ENCODE assay signal across 15 cellular contexts in genomic region chr5:75156585-75156984, GRCh38.
DNase-seq lines count a peak whose midpoint lies in the region; ATAC-seq and TF ChIP-seq lines count a peak whose summit lies in the region.
"Had no signal": no experiment of that assay in that cellular context is flagged by ENCODE, and none has a peak within 500 bp of the region (broad histone marks: within the 10 kb centered on the region; RNA-seq: fewer than 3 reads in every experiment).

No MANE protein-coding gene starts in this region.

- H3K9me3 ChIP-seq in RWPE2 (ENCODE audit: severe bottlenecking): peaks cover 8% of the 10 kb centered on the region
- H3K9me3 ChIP-seq in trophoblast cell (ENCODE audit: insufficient read depth, low read depth, low read length): peaks cover 2% of the 10 kb centered on the region

- H3K27ac ChIP-seq in RWPE2 (ENCODE audit: poor library complexity, severe bottlenecking): no peak overlapping the region
- H3K27ac ChIP-seq in trophoblast cell (ENCODE audit: low read depth, low read length): no peak overlapping the region
- H3K27ac ChIP-seq: cardiac muscle cell had no signal

- TF ChIP-seq CTCF in AG09309 (IDR thresholded peaks at IDR 0.05; ENCODE audit: control insufficient read depth, insufficient read depth, low read depth, low read length, missing control alignments) (peak; percentile 11), GM12872 (IDR thresholded peaks at IDR 0.05; ENCODE audit: insufficient read depth, low read depth, low read length) (0 out of 3 replicates have a peak, but pooled peaks have one; percentile 3), RWPE2 (IDR thresholded peaks at IDR 0.05; ENCODE audit: poor library complexity, severe bottlenecking) (peak; percentile 40), fibroblast of villous mesenchyme (IDR thresholded peaks at IDR 0.05; ENCODE audit: insufficient read depth, low read depth, low read length) (no peak)

- H3K79me1 ChIP-seq in trophoblast cell (ENCODE audit: low read length): no peaks in the 10 kb centered on the region

- H3K23ac ChIP-seq in trophoblast cell (ENCODE audit: low read length): no peak overlapping the region

- DNase-seq in AG09309 (ENCODE audit: low read depth) (no peak), RWPE2 (ENCODE audit: low spot score) (no peak), fibroblast of villous mesenchyme (ENCODE audit: low read depth) (peak; percentile 2), trophoblast cell (no peak)
- no peak for DNase-seq in stimulated activated CD4-positive, alpha-beta T cell treated with anti-CD3 and anti-CD28 coated beads, Interleukin-4, amount 100 ng/mL, for 24 hours
- no peak for DNase-seq in activated T-cell treated with anti-CD3 and anti-CD28 coated beads, Interleukin-2, amount 50 U/mL, for 1 hour
- DNase-seq: activated CD4-positive, alpha-beta memory T cell treated with anti-CD3 and anti-CD28 coated beads, Interleukin-2, amount 10 ng/mL, durations not matched to agents 7 days and 5 days; activated effector memory CD4-positive, alpha-beta T cell treated with anti-CD3 and anti-CD28 coated beads, Interleukin-2, amount 50 U/mL, for 16 hours; C1 segment of cervical spinal cord; IMR-90; NCI-H187; stimulated activated naive CD8-positive, alpha-beta T cell treated with anti-CD3 and anti-CD28 coated beads, Interleukin-15, amount 100 ng/mL, for 72 hours had no signal

- no peaks in the 10 kb centered on the region for H3K27me3 ChIP-seq in RWPE2 (ENCODE audit: insufficient read depth, poor library complexity, severe bottlenecking)
- no peaks in the 10 kb centered on the region for H3K27me3 ChIP-seq in trophoblast cell (ENCODE audit: insufficient read depth, low read length)
- H3K27me3 ChIP-seq: cardiac muscle cell had no signal

- no peak overlapping the region for H4K8ac ChIP-seq in trophoblast cell (ENCODE audit: low read depth, low read length)

- no peak overlapping the region for H2AFZ ChIP-seq in trophoblast cell (ENCODE audit: insufficient read depth, low read length, poor library complexity)

- H3K4ac ChIP-seq in trophoblast cell (ENCODE audit: low read depth, low read length): no peak overlapping the region

- no peak overlapping the region for H4K12ac ChIP-seq in trophoblast cell (ENCODE audit: low read depth, low read length)

- H3K4me2 ChIP-seq in trophoblast cell (ENCODE audit: low read length): no peak overlapping the region

- H3K9ac ChIP-seq in trophoblast cell (ENCODE audit: low read length): no peak overlapping the region

- peaks cover 15% of the 10 kb centered on the region for H3K4me1 ChIP-seq in RWPE2 (ENCODE audit: insufficient read depth, poor library complexity, severe bottlenecking)
- no peaks in the 10 kb centered on the region for H3K4me1 ChIP-seq in trophoblast cell (ENCODE audit: control insufficient read depth in 1 of 2, insufficient read depth in 2 of 2, low read length in 2 of 2)

- H2AK5ac ChIP-seq in trophoblast cell (ENCODE audit: low read length): no peak overlapping the region

- no peak overlapping the region for H3K4me3 ChIP-seq in AG09309 (ENCODE audit: control insufficient read depth, low read depth, low read length)
- no peak overlapping the region for H3K4me3 ChIP-seq in RWPE2 (ENCODE audit: severe bottlenecking)
- H3K4me3 ChIP-seq in fibroblast of villous mesenchyme (ENCODE audit: low read depth, low read length): no peak overlapping the region
- no peak overlapping the region for H3K4me3 ChIP-seq in trophoblast cell (ENCODE audit: low read depth, low read length)
- H3K4me3 ChIP-seq: cardiac muscle cell had no signal

- no peak overlapping the region for H3K14ac ChIP-seq in trophoblast cell (ENCODE audit: low read length)

- ATAC-seq in RWPE2 (ENCODE audit: low read depth) (no peak), GM19023 (IDR thresholded peaks at IDR 0.05; ENCODE audit: unreplicated experiment) (no peak)
- ATAC-seq: stimulated activated naive CD8-positive, alpha-beta T cell treated with anti-CD3 and anti-CD28 coated beads, Interleukin-15, amount 100 ng/mL, for 72 hours had no signal

- H3K18ac ChIP-seq in trophoblast cell (ENCODE audit: low read length): no peak overlapping the region

- no peaks in the 10 kb centered on the region for H3K79me2 ChIP-seq in trophoblast cell (ENCODE audit: control insufficient read depth, insufficient read depth, low read length, poor library complexity)

- H3K36me3 ChIP-seq in RWPE2 (ENCODE audit: low read depth) (no peaks in the 10 kb centered on the region), trophoblast cell (ENCODE audit: control insufficient read depth in 1 of 2, insufficient read depth in 2 of 2, low read length in 2 of 2) (no peaks in the 10 kb centered on the region)
- H3K36me3 ChIP-seq: cardiac muscle cell had no signal

- no peak overlapping the region for H2BK120ac ChIP-seq in trophoblast cell (ENCODE audit: insufficient read depth, low read length, poor library complexity)

- H2BK12ac ChIP-seq in trophoblast cell (ENCODE audit: low read length): no peak overlapping the region

- H4K91ac ChIP-seq in trophoblast cell (ENCODE audit: low read depth, low read length): no peak overlapping the region

- H2BK5ac ChIP-seq in trophoblast cell (ENCODE audit: low read depth, low read length, poor library complexity): no peak overlapping the region
